In the genomic region with DNA sequence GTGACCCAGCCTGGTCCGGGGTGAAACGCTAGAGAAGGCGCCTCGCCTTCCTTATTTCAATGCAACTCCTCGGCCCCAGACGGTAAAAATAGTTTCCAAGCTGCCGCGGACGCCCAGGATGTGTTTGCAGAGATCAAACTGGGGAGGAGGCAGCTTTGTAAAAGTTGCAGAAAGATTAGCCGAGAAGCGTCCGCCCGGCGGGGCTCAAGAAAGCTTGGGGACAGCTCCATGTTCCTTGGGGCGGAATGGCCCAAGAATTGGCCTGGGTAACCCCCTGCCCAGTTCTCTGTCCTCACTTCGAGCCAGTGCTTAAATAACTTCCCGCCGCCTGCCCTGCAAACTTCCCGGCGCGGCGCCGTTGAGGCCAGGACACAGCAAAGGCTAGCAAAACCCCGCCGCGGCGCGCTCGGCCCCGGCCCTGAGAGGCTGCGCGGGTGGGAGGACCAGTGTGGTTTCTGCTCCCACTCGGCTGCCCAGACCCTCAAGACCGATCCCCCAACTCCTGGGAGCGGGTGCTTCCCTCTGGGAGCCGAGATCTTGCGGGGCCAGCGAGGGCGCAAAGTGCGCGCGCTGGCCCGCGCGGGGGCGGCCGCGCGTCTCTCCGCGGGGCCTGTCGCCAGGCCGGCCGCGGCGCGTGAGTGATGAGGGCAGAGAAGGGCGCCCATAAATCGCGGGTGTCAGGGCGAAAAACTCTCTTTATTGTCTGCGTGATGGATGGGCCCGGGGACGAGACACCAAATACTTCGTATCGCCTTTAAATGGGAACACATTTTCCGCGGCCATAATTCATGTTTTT, we compare ENCODE assay signal across 10 cellular contexts. TPM values are rescaled to one million over a fixed set of nuclear protein-coding genes. Genes with fewer than 3 reads are reported as not detected.
DNase-seq lines count a peak whose midpoint lies in the region; ATAC-seq and TF ChIP-seq lines count a peak whose summit lies in the region.
"Had no signal": no experiment of that assay in that cellular context is flagged by ENCODE, and none has a peak within 500 bp of the region (broad histone marks: within the 10 kb centered on the region; RNA-seq: fewer than 3 reads in every experiment).

No MANE protein-coding gene starts in this region.

- peaks cover 19% of the 10 kb centered on the region for H3K4me1 Mint-ChIP-seq in activated CD4-positive, alpha-beta T cell treated with anti-CD3 and anti-CD28 coated beads for 36 hours
- peaks cover 41% of the 10 kb centered on the region for H3K4me1 Mint-ChIP-seq in brain

- H3K27ac ChIP-seq in layer of hippocampus (ENCODE audit: low read depth, low read length) (peak overlapping the region; percentile 30), thoracic aorta (peak overlapping the region; percentile 95)

- no peaks in the 10 kb centered on the region for H3K36me3 ChIP-seq in thoracic aorta

- H3K9me3 ChIP-seq in thoracic aorta: no peaks in the 10 kb centered on the region

- peaks cover 19% of the 10 kb centered on the region for H3K27me3 ChIP-seq in layer of hippocampus (ENCODE audit: control insufficient read depth, insufficient read depth, low read length)
- no peaks in the 10 kb centered on the region for H3K27me3 ChIP-seq in thoracic aorta (replicated peaks; ENCODE audit: insufficient read depth)

- no peaks in the 10 kb centered on the region for H3K9me3 Mint-ChIP-seq in activated CD4-positive, alpha-beta T cell treated with anti-CD3 and anti-CD28 coated beads for 36 hours (ENCODE audit: low read depth)
- peaks cover 0 to 8% (median 0%) of the 10 kb centered on the region in 5 experiments for H3K9me3 Mint-ChIP-seq in brain

- H3K27me3 Mint-ChIP-seq in activated CD4-positive, alpha-beta T cell treated with anti-CD3 and anti-CD28 coated beads for 36 hours: peaks cover 61% of the 10 kb centered on the region
- peaks cover 99% of the 10 kb centered on the region for H3K27me3 Mint-ChIP-seq in brain

- peaks cover 2 to 29% of the 10 kb centered on the region in 2 donors for H3K4me1 ChIP-seq in thoracic aorta (ENCODE audit: control insufficient read depth in 1 of 2, low read depth in 2 of 2)

- no peaks in the 10 kb centered on the region for H3K36me3 Mint-ChIP-seq in activated CD4-positive, alpha-beta T cell treated with anti-CD3 and anti-CD28 coated beads for 36 hours (ENCODE audit: low read depth)
- H3K36me3 Mint-ChIP-seq in brain: no peaks in the 10 kb centered on the region

- intact Hi-C loops in activated CD4-positive, alpha-beta T cell treated with anti-CD3 and anti-CD28 coated beads for 36 hours (cut with DNase I, micrococcal nuclease): loop anchor here in 1 of 2 experiments (10.0 kb wide), 2 partner anchors 627 to 1577 kb away; no protein-coding TSS in a partner anchor

- H3K4me3 ChIP-seq in thoracic aorta: peak overlapping the region; percentile 94

- H3K4me3 Mint-ChIP-seq in activated CD4-positive, alpha-beta T cell treated with anti-CD3 and anti-CD28 coated beads for 36 hours: peak overlapping the region; percentile 64
- H3K4me3 Mint-ChIP-seq in brain: peak overlapping the region; percentile 74 to 92 (median 87)

- TF ChIP-seq CTCF in brain (conservative IDR thresholded peaks at IDR 0.05) (no peak), thoracic aorta (IDR thresholded peaks at IDR 0.05) (no peak)

- no peak for DNase-seq in activated CD4-positive, alpha-beta T cell treated with anti-CD3 and anti-CD28 coated beads for 36 hours
- DNase-seq in activated CD4-positive, alpha-beta T cell treated with anti-CD3 and anti-CD28 coated beads for 48 hours: no peak
- DNase-seq in thoracic aorta (ENCODE audit: low spot score) (no peak), NCI-H1417 (lab: John Stamatoyannopoulos, UW) (no peak), T-helper 9 cell (no peak)

- no peak for ATAC-seq in activated CD4-positive, alpha-beta T cell treated with anti-CD3 and anti-CD28 coated beads for 36 hours
- no peak for ATAC-seq in thoracic aorta (ENCODE audit: insufficient number of reproducible peaks, low FRiP score, low read depth)
- ATAC-seq in HG03565 (IDR thresholded peaks at IDR 0.05; ENCODE audit: unreplicated experiment): no peak

- H3K27ac Mint-ChIP-seq in activated CD4-positive, alpha-beta T cell treated with anti-CD3 and anti-CD28 coated beads for 36 hours: no peak overlapping the region
- peak overlapping the region in 3 of 5 experiments; percentile 45 to 97 (median 97) for H3K27ac Mint-ChIP-seq in brain

- POLR2A ChIA-PET in activated CD4-positive, alpha-beta T cell treated with anti-CD3 and anti-CD28 coated beads for 36 hours (lab: Charles Lee): no interaction called here

- CTCF ChIA-PET in activated CD4-positive, alpha-beta T cell treated with anti-CD3 and anti-CD28 coated beads for 36 hours (lab: Charles Lee): no interaction called here

RNA-seq across cellular contexts. Expression of gene ZNF503, which starts 6.3 kb away (rescaled TPM):
- total RNA-seq in activated CD4-positive, alpha-beta T cell treated with anti-CD3 and anti-CD28 coated beads for 36 hours: under 1 TPM; 0.40 to 0.46 TPM
- polyA plus RNA-seq in brain (ENCODE audit: insufficient read depth, low read depth, low replicate concordance): 7.6 TPM
- total RNA-seq in thoracic aorta: 10 to 100 TPM; 28.8 to 42.3 TPM

RNA-seq across cellular contexts. Expression of gene LRMDA, which starts 23.5 kb away (rescaled TPM):
- total RNA-seq in activated CD4-positive, alpha-beta T cell treated with anti-CD3 and anti-CD28 coated beads for 36 hours: not detected
- polyA plus RNA-seq in brain (ENCODE audit: insufficient read depth, low read depth, low replicate concordance): 8.3 TPM
- 10 to 100 TPM in 1 of 2 donors, 1 to 10 TPM in 1; 8.3 to 36.6 TPM for total RNA-seq in thoracic aorta
- total RNA-seq: activated CD8-positive, alpha-beta memory T cell treated with anti-CD3 and anti-CD28 coated beads for 36 hours; Daoy had no signal

Comparison
In these comparisons a context has a peak if more than half of its experiments do, and no peak if none do; other contexts are left out.
1. RNA of gene ZNF503, which starts 6.3 kb away (total RNA-seq): 28.8 to 42.3 TPM in thoracic aorta; 0.40 to 0.46 TPM in activated CD4-positive, alpha-beta T cell treated with anti-CD3 and anti-CD28 coated beads for 36 hours; every median in the first group is over 10 times any median in the second.
2. RNA of gene LRMDA, which starts 23.5 kb away (total RNA-seq): 8.3 to 36.6 TPM in thoracic aorta; not detected in activated CD4-positive, alpha-beta T cell treated with anti-CD3 and anti-CD28 coated beads for 36 hours; every median in the first group is over 4 times any median in the second.